ENCODE assay signal across 14 cellular contexts in genomic region chr16:13435415-13435814, GRCh38.
"Had no signal": no experiment of that assay in that cellular context is flagged by ENCODE, and none has a peak within 500 bp of the region (broad histone marks: within the 10 kb centered on the region; RNA-seq: fewer than 3 reads in every experiment).

No MANE protein-coding gene starts in this region.

- DNase-seq: activated CD4-positive, alpha-beta T cell treated with anti-CD3 and anti-CD28 coated beads, Interleukin-2, amount 10 ng/mL, durations not matched to agents 7 days and 5 days; activated naive CD4-positive, alpha-beta T cell treated with anti-CD3 and anti-CD28 coated beads for 36 hours; activated naive CD8-positive, alpha-beta T cell treated with anti-CD3 and anti-CD28 coated beads, Interleukin-2, amount 50 U/mL, for 24 hours; aorta; left ventricle myocardium superior; spleen; stomach; T-helper 2 cell; testis; upper lobe of right lung had no signal

- H3K4me3 ChIP-seq: gastroesophageal sphincter, spleen, stomach, testis, upper lobe of right lung had no signal

- H3K27ac ChIP-seq: epithelial cell of prostate, gastroesophageal sphincter, spleen, stomach, testis, upper lobe of right lung had no signal

- H3K4me1 ChIP-seq: gastroesophageal sphincter, spleen, stomach, testis, upper lobe of right lung had no signal

- H3K9me3 ChIP-seq: gastroesophageal sphincter, stomach, testis, upper lobe of right lung had no signal

- H3K36me3 ChIP-seq: gastroesophageal sphincter, spleen, stomach, upper lobe of right lung had no signal

- H3K27me3 ChIP-seq: gastroesophageal sphincter, spleen, stomach, testis, upper lobe of right lung had no signal

- FAIRE-seq: bronchial epithelial cell, keratinocyte had no signal
